Comparison of ENCODE assay signal across 35 cellular contexts in the genomic region with DNA sequence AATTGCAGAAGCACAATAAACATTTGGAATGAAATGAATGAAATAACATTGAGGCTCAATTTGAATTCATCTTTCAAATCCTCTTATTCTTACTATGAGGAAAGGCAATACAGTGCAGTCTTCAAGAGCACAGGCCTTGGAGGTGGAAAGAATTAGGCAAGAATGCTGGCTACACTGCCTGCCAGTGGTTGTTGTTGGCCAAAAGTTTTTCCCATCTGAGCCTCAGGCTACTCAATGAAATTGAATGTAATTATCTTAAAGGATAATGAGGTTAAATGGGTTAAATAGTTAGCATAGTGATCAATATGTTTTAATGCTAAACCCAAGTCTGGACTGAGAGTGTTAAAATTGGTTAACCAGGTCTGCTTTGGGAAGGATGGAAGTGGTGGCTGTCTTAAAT.
"Had no signal": no experiment of that assay in that cellular context is flagged by ENCODE, and none has a peak within 500 bp of the region (broad histone marks: within the 10 kb centered on the region; RNA-seq: fewer than 3 reads in every experiment).

No MANE protein-coding gene starts in this region.

- H3K27me3 Mint-ChIP-seq: activated CD4-positive, alpha-beta memory T cell treated with anti-CD3 and anti-CD28 coated beads, Interleukin-2, amount 10 ng/mL, durations not matched to agents 7 days and 5 days; activated CD4-positive, alpha-beta T cell treated with anti-CD3 and anti-CD28 coated beads for 36 hours; activated CD4-positive, alpha-beta T cell treated with anti-CD3 and anti-CD28 coated beads, Interleukin-2, amount 10 ng/mL, durations not matched to agents 7 days and 5 days; activated CD8-positive, alpha-beta memory T cell treated with anti-CD3 and anti-CD28 coated beads, Interleukin-2, amount 10 ng/mL, durations not matched to agents 7 days and 5 days; activated naive CD4-positive, alpha-beta T cell treated with anti-CD3 and anti-CD28 coated beads, Interleukin-2, amount 10 ng/mL, durations not matched to agents 7 days and 5 days; activated naive CD4-positive, alpha-beta T cell treated with anti-CD3 and anti-CD28 coated beads, Interleukin-2, amount 50 U/mL, for 24 hours; activated naive CD8-positive, alpha-beta T cell; activated naive CD8-positive, alpha-beta T cell treated with anti-CD3 and anti-CD28 coated beads, Interleukin-2, amount 10 ng/mL, durations not matched to agents 7 days and 5 days; activated naive CD8-positive, alpha-beta T cell treated with anti-CD3 and anti-CD28 coated beads, Interleukin-2, amount 50 U/mL, for 24 hours; activated T-cell treated with anti-CD3 and anti-CD28 coated beads, Interleukin-2, amount 50 U/mL, for 24 hours; central memory CD8-positive, alpha-beta T cell had no signal

- H3K36me3 Mint-ChIP-seq: activated CD8-positive, alpha-beta memory T cell treated with anti-CD3 and anti-CD28 coated beads, Interleukin-2, amount 10 ng/mL, durations not matched to agents 7 days and 5 days; activated naive CD4-positive, alpha-beta T cell treated with anti-CD3 and anti-CD28 coated beads, Interleukin-2, amount 10 ng/mL, durations not matched to agents 7 days and 5 days; activated naive CD4-positive, alpha-beta T cell treated with anti-CD3 and anti-CD28 coated beads, Interleukin-2, amount 50 U/mL, for 24 hours; activated naive CD8-positive, alpha-beta T cell; activated naive CD8-positive, alpha-beta T cell treated with anti-CD3 and anti-CD28 coated beads, Interleukin-2, amount 10 ng/mL, durations not matched to agents 7 days and 5 days; brain had no signal

- FAIRE-seq: bronchial epithelial cell, colon, TTC549 had no signal

- DNase-seq: activated CD4-positive, alpha-beta memory T cell treated with anti-CD3 and anti-CD28 coated beads, Interleukin-2, amount 10 ng/mL, durations not matched to agents 7 days and 5 days; activated CD4-positive, alpha-beta T cell treated with anti-CD3 and anti-CD28 coated beads for 1 hour; activated CD4-positive, alpha-beta T cell treated with anti-CD3 and anti-CD28 coated beads for 36 hours; activated CD4-positive, alpha-beta T cell treated with anti-CD3 and anti-CD28 coated beads for 48 hours; activated CD4-positive, alpha-beta T cell treated with anti-CD3 and anti-CD28 coated beads, Interleukin-2, amount 10 ng/mL, durations not matched to agents 7 days and 5 days; activated CD4-positive, alpha-beta T cell treated with anti-CD3 and anti-CD28 coated beads, Interleukin-2, amount 50 U/mL, for 48 hours; activated CD4-positive, CD25-positive, alpha-beta regulatory T cell; activated CD8-positive, alpha-beta memory T cell treated with anti-CD3 and anti-CD28 coated beads for 24 hours; activated CD8-positive, alpha-beta memory T cell treated with anti-CD3 and anti-CD28 coated beads, Interleukin-2, amount 10 ng/mL, durations not matched to agents 7 days and 5 days; activated CD8-positive, alpha-beta memory T cell treated with anti-CD3 and anti-CD28 coated beads, Interleukin-2, amount 50 U/mL, for 48 hours; activated CD8-positive, alpha-beta T cell treated with anti-CD3 and anti-CD28 coated beads, Interleukin-2, amount 10 ng/mL, durations not matched to agents 7 days and 5 days; activated effector memory CD4-positive, alpha-beta T cell treated with Interleukin-2 at 50 U/mL for 16 hours; activated gamma-delta T cell; activated naive CD4-positive, alpha-beta T cell treated with anti-CD3 and anti-CD28 coated beads, Interleukin-2, amount 10 ng/mL, durations not matched to agents 7 days and 5 days; activated naive CD8-positive, alpha-beta T cell treated with anti-CD3 and anti-CD28 coated beads, Interleukin-2, amount 10 ng/mL, durations not matched to agents 7 days and 5 days; activated naive CD8-positive, alpha-beta T cell treated with anti-CD3 and anti-CD28 coated beads, Interleukin-2, amount 50 U/mL, for 24 hours; activated T-cell treated with anti-CD3 and anti-CD28 coated beads, Interleukin-2, amount 50 U/mL, for 24 hours; activated T-cell treated with anti-CD3 and anti-CD28 coated beads, Interleukin-2, amount 50 U/mL, for 48 hours; amygdala; anterior cingulate cortex; caudate nucleus; T-helper 1 cell; T-helper 2 cell; T-helper 9 cell had no signal

- H3K27ac Mint-ChIP-seq: activated CD4-positive, alpha-beta memory T cell treated with anti-CD3 and anti-CD28 coated beads, Interleukin-2, amount 10 ng/mL, durations not matched to agents 7 days and 5 days; activated CD4-positive, alpha-beta T cell treated with anti-CD3 and anti-CD28 coated beads for 36 hours; activated CD4-positive, alpha-beta T cell treated with anti-CD3 and anti-CD28 coated beads, Interleukin-2, amount 10 ng/mL, durations not matched to agents 7 days and 5 days; activated CD8-positive, alpha-beta memory T cell treated with anti-CD3 and anti-CD28 coated beads, Interleukin-2, amount 10 ng/mL, durations not matched to agents 7 days and 5 days; activated CD8-positive, alpha-beta T cell treated with anti-CD3 and anti-CD28 coated beads, Interleukin-2, amount 10 ng/mL, durations not matched to agents 7 days and 5 days; activated naive CD4-positive, alpha-beta T cell treated with anti-CD3 and anti-CD28 coated beads, Interleukin-2, amount 10 ng/mL, durations not matched to agents 7 days and 5 days; activated naive CD4-positive, alpha-beta T cell treated with anti-CD3 and anti-CD28 coated beads, Interleukin-2, amount 50 U/mL, for 24 hours; activated naive CD8-positive, alpha-beta T cell; activated naive CD8-positive, alpha-beta T cell treated with anti-CD3 and anti-CD28 coated beads, Interleukin-2, amount 10 ng/mL, durations not matched to agents 7 days and 5 days; activated naive CD8-positive, alpha-beta T cell treated with anti-CD3 and anti-CD28 coated beads, Interleukin-2, amount 50 U/mL, for 24 hours; activated T-cell treated with anti-CD3 and anti-CD28 coated beads, Interleukin-2, amount 50 U/mL, for 24 hours; activated T-helper 2 cell treated with anti-CD3 and anti-CD28 coated beads, Interferon-gamma antibody, Interleukin-2, Interleukin-4, amounts not matched to agents 10 μg/mL and 5 μg/mL and 100 μg/mL, durations not matched to agents 14 hours and 24 hours and 36 hours; brain; T-helper 1 cell treated with Interleukin-12 subunit alpha and Interleukin-12 subunit beta and Interleukin-4 antibody, amounts not matched to agents 30 μg/mL and 1 μg/mL, for 36 hours; T-helper 2 cell treated with Interferon-gamma antibody and Interleukin-4, amounts not matched to agents 5 μg/mL and 100 μg/mL, for 36 hours had no signal

- H3K9me3 Mint-ChIP-seq: activated CD4-positive, alpha-beta T cell treated with anti-CD3 and anti-CD28 coated beads, Interleukin-2, amount 10 ng/mL, durations not matched to agents 7 days and 5 days; activated naive CD4-positive, alpha-beta T cell treated with anti-CD3 and anti-CD28 coated beads, Interleukin-2, amount 10 ng/mL, durations not matched to agents 7 days and 5 days; activated naive CD4-positive, alpha-beta T cell treated with anti-CD3 and anti-CD28 coated beads, Interleukin-2, amount 50 U/mL, for 24 hours; activated naive CD8-positive, alpha-beta T cell treated with anti-CD3 and anti-CD28 coated beads, Interleukin-2, amount 10 ng/mL, durations not matched to agents 7 days and 5 days; activated naive CD8-positive, alpha-beta T cell treated with anti-CD3 and anti-CD28 coated beads, Interleukin-2, amount 50 U/mL, for 24 hours; activated T-helper 2 cell treated with anti-CD3 and anti-CD28 coated beads, Interferon-gamma antibody, Interleukin-2, Interleukin-4, amounts not matched to agents 10 μg/mL and 5 μg/mL and 100 μg/mL, durations not matched to agents 14 hours and 24 hours and 36 hours; brain; T-helper 1 cell treated with Interleukin-12 subunit alpha and Interleukin-12 subunit beta and Interleukin-4 antibody, amounts not matched to agents 30 μg/mL and 1 μg/mL, for 36 hours; T-helper 2 cell treated with Interferon-gamma antibody and Interleukin-4, amounts not matched to agents 5 μg/mL and 100 μg/mL, for 36 hours had no signal

- H3K4me1 Mint-ChIP-seq: activated CD4-positive, alpha-beta memory T cell treated with anti-CD3 and anti-CD28 coated beads, Interleukin-2, amount 10 ng/mL, durations not matched to agents 7 days and 5 days; activated CD4-positive, alpha-beta T cell treated with anti-CD3 and anti-CD28 coated beads for 36 hours; activated CD4-positive, alpha-beta T cell treated with anti-CD3 and anti-CD28 coated beads, Interleukin-2, amount 10 ng/mL, durations not matched to agents 7 days and 5 days; activated CD8-positive, alpha-beta memory T cell treated with anti-CD3 and anti-CD28 coated beads, Interleukin-2, amount 10 ng/mL, durations not matched to agents 7 days and 5 days; activated naive CD4-positive, alpha-beta T cell treated with anti-CD3 and anti-CD28 coated beads, Interleukin-2, amount 10 ng/mL, durations not matched to agents 7 days and 5 days; activated naive CD4-positive, alpha-beta T cell treated with anti-CD3 and anti-CD28 coated beads, Interleukin-2, amount 50 U/mL, for 24 hours; activated naive CD8-positive, alpha-beta T cell treated with anti-CD3 and anti-CD28 coated beads, Interleukin-2, amount 10 ng/mL, durations not matched to agents 7 days and 5 days; activated naive CD8-positive, alpha-beta T cell treated with anti-CD3 and anti-CD28 coated beads, Interleukin-2, amount 50 U/mL, for 24 hours; central memory CD8-positive, alpha-beta T cell had no signal

- H3K4me3 Mint-ChIP-seq: activated CD4-positive, alpha-beta memory T cell treated with anti-CD3 and anti-CD28 coated beads, Interleukin-2, amount 10 ng/mL, durations not matched to agents 7 days and 5 days; activated CD4-positive, alpha-beta T cell treated with anti-CD3 and anti-CD28 coated beads for 36 hours; activated CD4-positive, alpha-beta T cell treated with anti-CD3 and anti-CD28 coated beads, Interleukin-2, amount 10 ng/mL, durations not matched to agents 7 days and 5 days; activated CD8-positive, alpha-beta memory T cell treated with anti-CD3 and anti-CD28 coated beads, Interleukin-2, amount 10 ng/mL, durations not matched to agents 7 days and 5 days; activated CD8-positive, alpha-beta T cell treated with anti-CD3 and anti-CD28 coated beads, Interleukin-2, amount 10 ng/mL, durations not matched to agents 7 days and 5 days; activated naive CD4-positive, alpha-beta T cell treated with anti-CD3 and anti-CD28 coated beads, Interleukin-2, amount 10 ng/mL, durations not matched to agents 7 days and 5 days; activated naive CD4-positive, alpha-beta T cell treated with anti-CD3 and anti-CD28 coated beads, Interleukin-2, amount 50 U/mL, for 24 hours; activated naive CD8-positive, alpha-beta T cell; activated naive CD8-positive, alpha-beta T cell treated with anti-CD3 and anti-CD28 coated beads, Interleukin-2, amount 10 ng/mL, durations not matched to agents 7 days and 5 days; activated naive CD8-positive, alpha-beta T cell treated with anti-CD3 and anti-CD28 coated beads, Interleukin-2, amount 50 U/mL, for 24 hours; activated T-cell treated with anti-CD3 and anti-CD28 coated beads, Interleukin-2, amount 50 U/mL, for 24 hours; brain; central memory CD8-positive, alpha-beta T cell; T-helper 1 cell treated with Interleukin-12 subunit alpha and Interleukin-12 subunit beta and Interleukin-4 antibody, amounts not matched to agents 30 μg/mL and 1 μg/mL, for 36 hours; T-helper 2 cell treated with Interferon-gamma antibody and Interleukin-4, amounts not matched to agents 5 μg/mL and 100 μg/mL, for 36 hours had no signal

- ATAC-seq: activated CD4-positive, alpha-beta T cell treated with anti-CD3 and anti-CD28 coated beads for 36 hours; activated CD4-positive, CD25-positive, alpha-beta regulatory T cell treated with anti-CD3 and anti-CD28 coated beads, Interleukin-2, amount 50 U/mL, for 24 hours; activated CD8-positive, alpha-beta memory T cell treated with anti-CD3 and anti-CD28 coated beads, Interleukin-2, amount 10 ng/mL, durations not matched to agents 7 days and 5 days; activated CD8-positive, alpha-beta T cell treated with anti-CD3 and anti-CD28 coated beads, Interleukin-2, amount 10 ng/mL, durations not matched to agents 7 days and 5 days; activated naive CD8-positive, alpha-beta T cell treated with anti-CD3 and anti-CD28 coated beads, Interleukin-2, amount 50 U/mL, for 24 hours had no signal
